Comparison of ENCODE assay signal across 35 cellular contexts in the genomic region with DNA sequence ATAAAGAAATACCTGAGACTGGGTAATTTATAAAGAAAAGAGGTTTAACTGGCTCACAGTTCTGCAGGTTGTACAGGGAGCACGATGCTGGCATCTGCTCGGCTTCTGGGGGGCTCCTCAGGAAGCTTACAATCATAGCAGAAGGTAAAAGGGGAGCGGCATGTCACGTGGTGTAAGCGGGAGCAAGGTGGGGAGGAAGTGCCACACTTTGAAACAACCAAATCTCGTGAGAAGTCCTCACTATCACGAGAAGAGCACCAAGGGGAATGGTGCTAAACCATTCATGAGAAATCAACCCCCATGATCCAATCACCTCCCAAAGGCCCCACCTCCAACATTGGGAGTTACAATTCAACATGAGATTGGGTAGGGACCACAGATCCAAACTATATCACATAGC.
"Had no signal": no experiment of that assay in that cellular context is flagged by ENCODE, and none has a peak within 500 bp of the region (broad histone marks: within the 10 kb centered on the region; RNA-seq: fewer than 3 reads in every experiment).

No MANE protein-coding gene starts in this region.

- DNase-seq: Karpas-422, Kasumi-1, MG63, MM.1S, MV-4-11, NCI-H1048, NCI-H1092, NCI-H1092 treated with DMSO at 0.1 percent for 48 hours, NCI-H1105, NCI-H1105 treated with DMSO at 0.1 percent for 48 hours, NCI-H1417, NCI-H1417 treated with DMSO at 0.1 percent for 48 hours, NCI-H1436, NCI-H1436 treated with DMSO at 0.1 percent for 48 hours, NCI-H146, NCI-H1694, NCI-H1694 treated with DMSO at 0.1 percent for 48 hours, NCI-H187, NCI-H187 treated with DMSO at 0.1 percent for 48 hours, NCI-H1930, NCI-H2029, NCI-H2029 treated with DMSO at 0.1 percent for 48 hours, NCI-H2081, NCI-H2081 treated with DMSO at 0.1 percent for 48 hours, NCI-H2107, NCI-H2171, NCI-H2171 treated with DMSO at 0.1 percent for 48 hours, NCI-H2227 treated with DMSO at 0.1 percent for 48 hours, NCI-H226, NCI-H345, NCI-H446, NCI-H446 treated with DMSO at 0.1 percent for 48 hours, NCI-H510A, NCI-H510A treated with DMSO at 0.1 percent for 48 hours, NCI-H524 had no signal

- H3K36me3 ChIP-seq: MG63 had no signal

- H3K27me3 ChIP-seq: MG63 had no signal

- H3K9me3 ChIP-seq: MG63 had no signal

- H3K4me3 ChIP-seq: MG63 had no signal
